ENCODE assay signal across 11 cellular contexts in genomic region chr1:211734791-211735190, GRCh38. TPM values are rescaled to one million over a fixed set of nuclear protein-coding genes. Genes with fewer than 3 reads are reported as not detected.
A peak's percentile ranks its signal among the peaks of the same experiment; 100 is the strongest.
DNase-seq lines count a peak whose midpoint lies in the region; ATAC-seq and TF ChIP-seq lines count a peak whose summit lies in the region.
"Had no signal": no experiment of that assay in that cellular context is flagged by ENCODE, and none has a peak within 500 bp of the region (broad histone marks: within the 10 kb centered on the region; RNA-seq: fewer than 3 reads in every experiment).

No MANE protein-coding gene starts in this region.

- H3K36me3 Mint-ChIP-seq in chondrocyte (ENCODE audit: low read depth), result no peaks in the 10 kb centered on the region
- no peaks in the 10 kb centered on the region for H3K36me3 Mint-ChIP-seq in activated naive CD4-positive, alpha-beta T cell treated with anti-CD3 and anti-CD28 coated beads, Interleukin-2, amount 50 U/mL, for 72 hours

- H3K9me3 Mint-ChIP-seq in chondrocyte (ENCODE audit: low read depth), result no peaks in the 10 kb centered on the region
- H3K9me3 Mint-ChIP-seq in activated naive CD4-positive, alpha-beta T cell treated with anti-CD3 and anti-CD28 coated beads, Interleukin-2, amount 50 U/mL, for 72 hours, result no peaks in the 10 kb centered on the region

- peak overlapping the region; percentile 92 for H3K27ac Mint-ChIP-seq in chondrocyte (ENCODE audit: unreplicated experiment)
- H3K27ac Mint-ChIP-seq in activated naive CD4-positive, alpha-beta T cell treated with anti-CD3 and anti-CD28 coated beads, Interleukin-2, amount 50 U/mL, for 72 hours, result no peak overlapping the region

- no peaks in the 10 kb centered on the region for H3K27me3 ChIP-seq in tibial artery
- H3K27me3 ChIP-seq: adrenal gland had no signal

- TF ChIP-seq CTCF in chondrocyte (IDR thresholded peaks at IDR 0.05) (no peak), tibial artery (IDR thresholded peaks at IDR 0.05) (no peak)

- no peak overlapping the region for H3K4me3 Mint-ChIP-seq in chondrocyte (ENCODE audit: unreplicated experiment)

- H3K9me3 ChIP-seq in tibial artery, result no peaks in the 10 kb centered on the region
- H3K9me3 ChIP-seq: adrenal gland had no signal

- H3K4me3 ChIP-seq in tibial artery, result no peak overlapping the region
- H3K4me3 ChIP-seq: adrenal gland had no signal

- H3K27ac ChIP-seq in substantia nigra (ENCODE audit: low read depth, low read length, poor library complexity, severe bottlenecking), result peak overlapping the region; percentile 96
- no peak overlapping the region for H3K27ac ChIP-seq in tibial artery
- H3K27ac ChIP-seq: epithelial cell of prostate had no signal

- intact Hi-C loops in tibial artery (cut with DNase I; ENCODE audit: low total_unique reads), result no loop called here

- H3K4me1 ChIP-seq in tibial artery, result peaks cover 0 to 10% (median 5%) of the 10 kb centered on the region in 4 donors

- no peaks in the 10 kb centered on the region for H3K36me3 ChIP-seq in tibial artery
- H3K36me3 ChIP-seq: adrenal gland had no signal

- H3K4me1 Mint-ChIP-seq in chondrocyte (ENCODE audit: low read depth), result peaks cover 46% of the 10 kb centered on the region

- no peak for ATAC-seq in GM19324 (IDR thresholded peaks at IDR 0.05; ENCODE audit: low FRiP score, unreplicated experiment)
- no peak for ATAC-seq in activated naive CD4-positive, alpha-beta T cell treated with anti-CD3 and anti-CD28 coated beads, Interleukin-2, amount 50 U/mL, for 72 hours

- no peaks in the 10 kb centered on the region for H3K27me3 Mint-ChIP-seq in chondrocyte (ENCODE audit: low read depth)

- peak; percentile 37 for DNase-seq in M059J (ENCODE audit: low read depth)
- DNase-seq in NCI-H345 treated with DMSO at 0.1 percent for 48 hours (lab: John Stamatoyannopoulos, UW; ENCODE audit: unreplicated experiment), result peak; percentile 96
- no peak for DNase-seq in chondrocyte (ENCODE audit: low spot score)
- peak in 2 of 49 donors; percentile 15 to 37 for DNase-seq in substantia nigra (lab: John Stamatoyannopoulos, UW)
- no peak for DNase-seq in tibial artery
- no peak for DNase-seq in activated naive CD4-positive, alpha-beta T cell treated with anti-CD3 and anti-CD28 coated beads, Interleukin-2, amount 50 U/mL, for 72 hours (ENCODE audit: low spot score in 2 of 2)
- no peak for DNase-seq in GDM1 (lab: John Stamatoyannopoulos, UW)
- DNase-seq: T-helper 2 cell had no signal

RNA-seq across cellular contexts. Expression of gene NEK2, which starts 59.4 kb away (rescaled TPM):
- 35.6 and 58.6 TPM in 2 replicates for total RNA-seq in M059J (2014; rRNA removed; shearing (Covaris generic))
- 2.3 to 4.1 TPM (median 3.2 TPM) in 3 replicates for total RNA-seq in chondrocyte
- total RNA-seq in activated naive CD4-positive, alpha-beta T cell treated with anti-CD3 and anti-CD28 coated beads, Interleukin-2, amount 50 U/mL, for 72 hours, result 10 to 100 TPM; 35.4 to 75.4 TPM

Comparison
In these comparisons a context has a peak if more than half of its experiments do, and no peak if none do; other contexts are left out.
1. DNase-seq: peak in M059J (single experiment) and NCI-H345 treated with DMSO at 0.1 percent for 48 hours (single experiment); none in chondrocyte (single experiment), tibial artery (0 of 2), activated naive CD4-positive, alpha-beta T cell treated with anti-CD3 and anti-CD28 coated beads, Interleukin-2, amount 50 U/mL, for 72 hours (0 of 2) and GDM1 (single experiment).